ENCODE assay signal across 31 cellular contexts in the genomic region with DNA sequence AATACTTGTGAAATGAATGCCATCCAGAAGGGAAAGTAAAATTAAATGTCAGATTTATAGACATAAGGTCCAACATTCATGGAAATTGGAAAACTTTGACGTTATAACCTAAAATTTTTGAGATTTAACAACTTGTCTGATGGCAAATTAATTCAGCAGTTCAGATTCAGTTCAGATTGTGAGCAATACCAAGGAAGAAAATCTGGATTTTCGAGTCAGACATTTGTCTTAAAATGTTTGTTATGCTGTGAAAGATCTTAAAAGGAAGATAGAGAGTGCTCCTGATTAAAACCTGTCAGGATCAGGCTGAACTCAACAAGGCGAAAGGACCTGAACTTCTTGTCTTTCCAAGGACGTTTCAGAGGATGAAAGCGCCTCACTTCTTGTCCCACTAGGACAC.
"Had no signal": no experiment of that assay in that cellular context is flagged by ENCODE, and none has a peak within 500 bp of the region (broad histone marks: within the 10 kb centered on the region; RNA-seq: fewer than 3 reads in every experiment).

No MANE protein-coding gene starts in this region.

- ATAC-seq: activated CD8-positive, alpha-beta T cell treated with anti-CD3 and anti-CD28 coated beads for 36 hours; activated naive CD4-positive, alpha-beta T cell treated with anti-CD3 and anti-CD28 coated beads, Interleukin-2, amount 50 U/mL, for 72 hours; activated T-cell treated with anti-CD3 and anti-CD28 coated beads, Interleukin-2, amount 50 U/mL, for 4 hours; activated T-cell treated with anti-CD3 and anti-CD28 coated beads, Interleukin-2, amount 50 U/mL, for 72 hours; activated T-helper 17 cell treated with anti-CD3 and anti-CD28 coated beads, Interleukin-2, amount 50 U/mL, for 72 hours; body of pancreas had no signal

- DNase-seq: activated B cell treated with CpG ODN at 0.5 μM for 24 hours; activated CD4-positive, alpha-beta memory T cell treated with anti-CD3 and anti-CD28 coated beads for 36 hours; activated CD4-positive, alpha-beta T cell treated with anti-CD3 and anti-CD28 coated beads for 4 hours; activated CD4-positive, alpha-beta T cell treated with anti-CD3 and anti-CD28 coated beads, Interleukin-2, amount 10 ng/mL, durations not matched to agents 24 days and 14 days; activated CD4-positive, alpha-beta T cell treated with anti-CD3 and anti-CD28 coated beads, Interleukin-2, amount 50 U/mL, for 1 hour; activated CD4-positive, alpha-beta T cell treated with anti-CD3 and anti-CD28 coated beads, Interleukin-2, amount 50 U/mL, for 4 hours; activated CD4-positive, CD25-positive, alpha-beta regulatory T cell treated with anti-CD3 and anti-CD28 coated beads, Interleukin-2, amount 50 U/mL, for 72 hours; activated CD8-positive, alpha-beta memory T cell treated with anti-CD3 and anti-CD28 coated beads, Interleukin-2, amount 50 U/mL, for 4 hours; activated CD8-positive, alpha-beta T cell treated with anti-CD3 and anti-CD28 coated beads for 36 hours; activated effector memory CD4-positive, alpha-beta T cell treated with anti-CD3 and anti-CD28 coated beads, Interleukin-2, amount 50 U/mL, for 16 hours; activated gamma-delta T cell treated with Interleukin-2 at 50 U/mL for 16 hours; activated naive CD4-positive, alpha-beta T cell; activated naive CD4-positive, alpha-beta T cell treated with anti-CD3 and anti-CD28 coated beads for 36 hours; activated naive CD4-positive, alpha-beta T cell treated with anti-CD3 and anti-CD28 coated beads, Interleukin-2, amount 50 U/mL, for 16 hours; activated naive CD8-positive, alpha-beta T cell treated with anti-CD3 and anti-CD28 coated beads for 36 hours; activated T-cell treated with anti-CD3 and anti-CD28 coated beads for 4 hours; activated T-cell treated with anti-CD3 and anti-CD28 coated beads, Interleukin-2, amount 50 U/mL, for 1 hour; activated T-cell treated with anti-CD3 and anti-CD28 coated beads, Interleukin-2, amount 50 U/mL, for 4 hours; activated T-cell treated with anti-CD3 and anti-CD28 coated beads, Interleukin-2, amount 50 U/mL, for 72 hours; amniotic stem cell; aorta; body of pancreas; brain microvascular endothelial cell; cerebellar nuclear complex; T-helper 2 cell; T-helper 9 cell had no signal

- H3K9me3 ChIP-seq: adrenal gland, body of pancreas, breast epithelium had no signal

- H3K4me1 ChIP-seq: adrenal gland, body of pancreas, breast epithelium had no signal

- H3K27ac ChIP-seq: adrenal gland, body of pancreas, brain microvascular endothelial cell, breast epithelium, VCaP had no signal

- H3K36me3 ChIP-seq: adrenal gland, brain microvascular endothelial cell, breast epithelium had no signal

- H3K4me3 ChIP-seq: adrenal gland, body of pancreas, breast epithelium had no signal

- H3K27me3 ChIP-seq: adrenal gland, body of pancreas, brain microvascular endothelial cell, breast epithelium had no signal
